ENCODE assay signal across 8 cellular contexts in genomic region chr2:207833265-207833751, GRCh38.
DNase-seq lines count a peak whose midpoint lies in the region; ATAC-seq and TF ChIP-seq lines count a peak whose summit lies in the region.

No MANE protein-coding gene starts in this region.

- H3K27me3 ChIP-seq in adrenal gland: no peaks in the 10 kb centered on the region

- intact Hi-C loops in adrenal gland (cut with DNase I): loop anchor here in 1 of 2 donors (5.0 kb wide), 1 partner anchor 44 kb away; no protein-coding TSS in a partner anchor

- in situ Hi-C loops in GM13977 (cut with MboI; ENCODE audit: low pct_unique_long_range_greater_than_20kb, low sequenced_read_pairs, unreplicated experiment): no loop called here

- no peak for TF ChIP-seq POLR2A in adrenal gland (IDR thresholded peaks at IDR 0.05)

- no peak for TF ChIP-seq CTCF in GM13977 (IDR thresholded peaks at IDR 0.05; ENCODE audit: extremely low read depth, insufficient read depth, missing control alignments)
- TF ChIP-seq CTCF in adrenal gland (IDR thresholded peaks at IDR 0.05): no peak

- no peak overlapping the region for H3K4me3 ChIP-seq in adrenal gland

- H3K4me1 ChIP-seq in adrenal gland (replicated peaks in 1 of 2): peaks cover 5 to 34% of the 10 kb centered on the region in 2 donors

- no peaks in the 10 kb centered on the region for H3K36me3 ChIP-seq in adrenal gland (replicated peaks in 1 of 2)

- H3K9me3 ChIP-seq in adrenal gland (replicated peaks in 1 of 3): no peaks in the 10 kb centered on the region

- WGBS in adrenal gland, 4 donors: 49 to 61% (median 51%) methylated on average over 3 of the region's 3 CpGs

- H3K27ac ChIP-seq in adrenal gland: peak overlapping the region in 2 of 5 donors; percentile 21 to 27

- DNase-seq in GM13977 (ENCODE audit: low spot score): peak; percentile 74
- peak in 4 of 7 donors; percentile 20 to 41 (median 27) for DNase-seq in adrenal gland
- DNase-seq in T1000 (lab: John Stamatoyannopoulos, UW): no peak
- no peak for DNase-seq in SK-N-DZ (ENCODE audit: low spot score)
- no peak for DNase-seq in NCI-H2107 treated with DMSO at 0.1 percent for 48 hours (lab: John Stamatoyannopoulos, UW; ENCODE audit: unreplicated experiment)
- DNase-seq in NCI-H524 treated with DMSO at 0.1 percent for 48 hours (lab: John Stamatoyannopoulos, UW): no peak

- peak; percentile 82 for ATAC-seq in GM19468 (IDR thresholded peaks at IDR 0.05; ENCODE audit: extremely low read depth, unreplicated experiment)
- ATAC-seq in HG03097 (IDR thresholded peaks at IDR 0.05; ENCODE audit: low FRiP score, unreplicated experiment): peak; percentile 89

Comparison
In these comparisons a context has a peak if more than half of its experiments do, and no peak if none do; other contexts are left out.
1. DNase-seq: peak in GM13977 (single experiment) and adrenal gland (4 of 7); none in T1000 (single experiment), SK-N-DZ (single experiment), NCI-H2107 treated with DMSO at 0.1 percent for 48 hours (single experiment) and NCI-H524 treated with DMSO at 0.1 percent for 48 hours (single experiment).